ENCODE assay signal across 8 cellular contexts in the genomic region with DNA sequence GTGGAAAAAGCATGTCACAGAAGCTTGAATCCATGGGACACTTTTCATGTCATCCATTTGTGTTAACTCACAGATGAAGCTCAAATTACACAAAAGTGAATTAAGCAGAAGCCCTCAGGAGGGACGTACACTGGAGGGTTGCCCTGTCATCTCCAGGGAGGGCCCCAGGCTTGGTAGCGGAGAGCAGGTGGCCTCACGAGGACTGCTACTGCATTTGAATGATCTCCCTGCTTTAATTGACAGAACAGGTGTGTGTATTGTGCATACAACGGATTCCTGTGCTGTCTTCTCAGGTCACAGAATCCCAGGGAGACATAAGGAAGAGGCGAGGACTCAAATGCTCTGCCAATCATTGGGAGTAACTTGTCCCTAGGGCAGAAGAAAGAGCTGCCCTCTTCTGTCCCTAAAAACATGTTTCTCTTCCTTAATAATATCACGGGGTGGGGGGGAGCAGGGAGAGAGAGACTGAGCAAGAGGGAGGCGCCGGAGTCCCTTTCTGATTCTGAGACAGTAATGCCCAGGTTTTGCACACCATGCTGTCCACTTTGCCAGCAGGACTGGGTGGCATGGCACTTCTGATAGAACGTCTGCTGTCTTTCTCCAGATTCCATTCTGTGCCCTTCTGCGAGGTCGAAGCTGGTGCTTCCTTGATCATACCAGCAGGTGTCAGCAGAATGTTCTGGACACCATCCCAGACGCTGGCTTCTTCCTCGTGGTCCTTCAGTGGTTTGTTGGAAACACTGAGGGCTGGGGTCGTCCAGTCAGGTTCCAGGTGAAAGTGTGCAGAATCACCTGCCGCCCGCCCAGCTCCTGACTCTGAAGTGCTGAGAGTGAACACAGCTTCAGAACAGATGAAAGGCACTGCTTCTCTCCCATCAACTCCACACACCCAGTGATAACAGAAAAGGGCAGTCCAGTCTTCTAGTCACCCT. TPM values are rescaled to one million over a fixed set of nuclear protein-coding genes. Genes with fewer than 3 reads are reported as not detected.
DNase-seq lines count a peak whose midpoint lies in the region; TF ChIP-seq lines count a peak whose summit lies in the region.

No MANE protein-coding gene starts in this region.

- H3K27me3 ChIP-seq in SU-DHL-6 (ENCODE audit: low read length) = no peaks in the 10 kb centered on the region
- peaks cover 7% of the 10 kb centered on the region for H3K27me3 ChIP-seq in smooth muscle cell (ENCODE audit: low read depth)

- peak overlapping the region in 2 of 5 experiments; percentile 41 to 56 for H3K4me3 Mint-ChIP-seq in brain

- no peaks in the 10 kb centered on the region for H3K9me3 ChIP-seq in SU-DHL-6 (ENCODE audit: insufficient read depth, low read length)
- no peaks in the 10 kb centered on the region for H3K9me3 ChIP-seq in smooth muscle cell (replicated peaks; ENCODE audit: low read depth)

- H3K4me1 Mint-ChIP-seq in brain = peaks cover 16% of the 10 kb centered on the region

- H3K4me2 ChIP-seq in SU-DHL-6 (ENCODE audit: low read depth, low read length, poor library complexity, severe bottlenecking) (no peak overlapping the region), smooth muscle cell (no peak overlapping the region)

- WGBS in smooth muscle cell (ENCODE audit: low lambda C conversion rate) = 39% methylated on average over 16 of the region's 16 CpGs

- H4K20me1 ChIP-seq in SU-DHL-6 (ENCODE audit: low read depth, low read length) (no peaks in the 10 kb centered on the region), smooth muscle cell (ENCODE audit: low read depth) (no peaks in the 10 kb centered on the region)

- no peak overlapping the region for H3K27ac ChIP-seq in SU-DHL-6 (ENCODE audit: low read depth, low read length)
- H3K27ac ChIP-seq in smooth muscle cell (ENCODE audit: low read depth) = no peak overlapping the region

- TF ChIP-seq CTCF in GM12875 (IDR thresholded peaks at IDR 0.05; ENCODE audit: borderline replicate concordance, insufficient read depth, low read depth, low read length) = peak; percentile 73
- TF ChIP-seq CTCF in LNCAP (IDR thresholded peaks at IDR 0.05) = peak; percentile 72
- peak; percentile 58 for TF ChIP-seq CTCF in SU-DHL-6 (IDR thresholded peaks at IDR 0.05; ENCODE audit: insufficient read depth, low read length, poor library complexity, severe bottlenecking)
- peak; percentile 82 to 84 for TF ChIP-seq CTCF in brain (conservative IDR thresholded peaks at IDR 0.05)
- peak; percentile 54 for TF ChIP-seq CTCF in smooth muscle cell (IDR thresholded peaks at IDR 0.05; ENCODE audit: borderline replicate concordance, insufficient read depth, poor library complexity, severe bottlenecking)

- H3K36me3 ChIP-seq in SU-DHL-6 (ENCODE audit: low read length) (no peaks in the 10 kb centered on the region), smooth muscle cell (ENCODE audit: low read depth) (no peaks in the 10 kb centered on the region)

- H3K4me1 ChIP-seq in smooth muscle cell (ENCODE audit: low read depth) = no peaks in the 10 kb centered on the region

- H3K27ac Mint-ChIP-seq in brain = no peak overlapping the region

- H3K79me2 ChIP-seq in SU-DHL-6 (ENCODE audit: insufficient read depth, low read length) (no peaks in the 10 kb centered on the region), smooth muscle cell (ENCODE audit: low read depth) (no peaks in the 10 kb centered on the region)

- in situ Hi-C loops in ACHN (cut with HindIII; ENCODE audit: low pct_ligation_motif_present, low pct_unique_long_range_greater_than_20kb, low sequenced_read_pairs) = no loop called here

- no peak overlapping the region for H3K4me3 ChIP-seq in GM12875 (ENCODE audit: low read depth, low read length)
- no peak overlapping the region for H3K4me3 ChIP-seq in SU-DHL-6 (ENCODE audit: insufficient read depth, low read length, poor library complexity, severe bottlenecking)
- H3K4me3 ChIP-seq in smooth muscle cell = no peak overlapping the region

- DNase-seq in ACHN = peak; percentile 67
- peak; percentile 67 for DNase-seq in iPS-NIHi11 (ENCODE audit: low spot score)
- DNase-seq in smooth muscle cell (lab: John Stamatoyannopoulos, UW; ENCODE audit: unreplicated experiment) = no peak
- DNase-seq in effector CD8-positive, alpha-beta T cell (lab: John Stamatoyannopoulos, UW) = no peak

- peaks cover 0 to 4% (median 0%) of the 10 kb centered on the region in 5 experiments for H3K9me3 Mint-ChIP-seq in brain

- H3K36me3 Mint-ChIP-seq in brain = no peaks in the 10 kb centered on the region

- H3K9me2 ChIP-seq in SU-DHL-6 (replicated peaks; ENCODE audit: insufficient read depth, low read length) = no peaks in the 10 kb centered on the region

- H2AFZ ChIP-seq in SU-DHL-6 (ENCODE audit: low read depth, low read length, severe bottlenecking) (no peak overlapping the region), smooth muscle cell (ENCODE audit: low read depth) (no peak overlapping the region)

- H3F3A ChIP-seq in SU-DHL-6 (ENCODE audit: insufficient read depth) = no peaks in the 10 kb centered on the region
- H3F3A ChIP-seq in smooth muscle cell (ENCODE audit: low read depth) = no peaks in the 10 kb centered on the region

- peaks cover 20% of the 10 kb centered on the region for H3K27me3 Mint-ChIP-seq in brain

- H3K9ac ChIP-seq in SU-DHL-6 (ENCODE audit: low read length) (no peak overlapping the region), smooth muscle cell (ENCODE audit: low read depth) (no peak overlapping the region)

RNA-seq across cellular contexts. Expression of a gene that starts 26.1 kb away (rescaled TPM):
- polyA plus RNA-seq in brain (ENCODE audit: insufficient read depth, low read depth, low replicate concordance) (3.2 TPM), smooth muscle cell (7.7 and 7.9 TPM in 2 replicates)
- 5.9 and 8.9 TPM in 2 replicates for total RNA-seq in smooth muscle cell

Comparison
In these comparisons a context has a peak if more than half of its experiments do, and no peak if none do; other contexts are left out.
1. DNase-seq: peak in ACHN (single experiment) and iPS-NIHi11 (single experiment); none in smooth muscle cell (single experiment) and effector CD8-positive, alpha-beta T cell (single experiment).
2. Peak in every context shown above with its lines, with median percentiles within 50 percentile points of each other: CTCF ChIP-seq.